ENCODE assay signal across 1 cellular context in genomic region chr20:49694450-49695071, GRCh38.
TF ChIP-seq lines count a peak whose summit lies in the region.

No MANE protein-coding gene starts in this region.

TF ChIP-seq in WTC11, 78 proteins besides CTCF, POLR2A, EP300 and RAD21 (continued from another document):
- no peak for TF ChIP-seq ATF2 (CRISPR knock-in tag; IDR thresholded peaks at IDR 0.05; ENCODE audit: borderline replicate concordance, low read depth)
- TF ChIP-seq SOX15 (CRISPR knock-in tag; IDR thresholded peaks at IDR 0.05): no peak
